Comparison of ENCODE assay signal across 26 cellular contexts in genomic region chr9:92308893-92309292, GRCh38. TPM values are rescaled to one million over a fixed set of nuclear protein-coding genes. Genes with fewer than 3 reads are reported as not detected.
DNase-seq lines count a peak whose midpoint lies in the region; ATAC-seq and TF ChIP-seq lines count a peak whose summit lies in the region.
"Had no signal": no experiment of that assay in that cellular context is flagged by ENCODE, and none has a peak within 500 bp of the region (broad histone marks: within the 10 kb centered on the region; RNA-seq: fewer than 3 reads in every experiment).

No MANE protein-coding gene starts in this region.

- no peaks in the 10 kb centered on the region for H3K27me3 Mint-ChIP-seq in activated T-cell treated with anti-CD3 and anti-CD28 coated beads, Interleukin-2, amount 50 U/mL, for 72 hours (ENCODE audit: low read depth)
- H3K27me3 Mint-ChIP-seq: activated CD4-positive, alpha-beta T cell treated with anti-CD3 and anti-CD28 coated beads for 36 hours; activated CD8-positive, alpha-beta memory T cell treated with anti-CD3 and anti-CD28 coated beads, Interleukin-2, amount 10 ng/mL, durations not matched to agents 7 days and 5 days; natural killer cell treated with Interleukin-12 subunit alpha and Interleukin-12 subunit beta and Interleukin-15 and Interleukin-18, amount 100 ng/mL, for 72 hours had no signal

- intact Hi-C loops in prostate gland (cut with DNase I) (no loop called here), aorta (cut with DNase I) (loop anchor here in 1 of 2 donors (10.0 kb wide), 1 partner anchor 64 kb away; no protein-coding TSS in a partner anchor)

- DNase-seq in activated T-cell treated with anti-CD3 and anti-CD28 coated beads, Interleukin-2, amount 50 U/mL, for 72 hours: no peak
- DNase-seq in activated T-cell treated with anti-CD3 and anti-CD28 coated beads, Interleukin-2, amount 50 U/mL, for 1 hour: no peak
- DNase-seq in cardiac fibroblast (ENCODE audit: low read depth in 2 of 2) (peak; percentile 63 to 66), prostate gland (ENCODE audit: low spot score) (peak; percentile 31), aorta (no peak), hepatic stellate cell (ENCODE audit: low spot score) (no peak)
- DNase-seq: activated CD4-positive, alpha-beta T cell treated with anti-CD3 and anti-CD28 coated beads for 36 hours; activated CD8-positive, alpha-beta memory T cell treated with anti-CD3 and anti-CD28 coated beads, Interleukin-2, amount 10 ng/mL, durations not matched to agents 7 days and 5 days; activated gamma-delta T cell treated with Interleukin-2 at 50 U/mL for 16 hours; amniotic stem cell; caudate nucleus; erythroblast; H7; left colon; NCI-H2171; PC-9; SHP77 treated with DMSO at 0.1 percent for 48 hours; stimulated activated CD4-positive, alpha-beta T cell treated with anti-CD3 and anti-CD28 coated beads, Interleukin-1b, Interleukin-23, amount 100 ng/mL, for 48 hours; stimulated activated naive CD4-positive, alpha-beta T cell had no signal

- peaks cover 13 to 45% of the 10 kb centered on the region in 2 donors for H3K36me3 Mint-ChIP-seq in activated T-cell treated with anti-CD3 and anti-CD28 coated beads, Interleukin-2, amount 50 U/mL, for 72 hours (ENCODE audit: insufficient read depth in 2 of 2)

- H3K9me3 ChIP-seq in prostate gland (no peaks in the 10 kb centered on the region), aorta (ENCODE audit: control insufficient read depth, low read length) (no peaks in the 10 kb centered on the region)
- H3K9me3 ChIP-seq: tibial nerve had no signal

- H3K4me3 ChIP-seq in cardiac fibroblast (replicated peaks in 1 of 2; ENCODE audit: low read depth in 2 of 2, low read length in 2 of 2) (no peak overlapping the region), prostate gland (no peak overlapping the region), aorta (ENCODE audit: low read length in 2 of 2) (no peak overlapping the region)
- H3K4me3 ChIP-seq: PC-9, tibial nerve had no signal

- no peak for ATAC-seq in activated T-cell treated with anti-CD3 and anti-CD28 coated beads, Interleukin-2, amount 50 U/mL, for 72 hours (replicated peaks in 1 of 2)
- ATAC-seq in HG03571 (IDR thresholded peaks at IDR 0.05; ENCODE audit: unreplicated experiment): peak; percentile 76
- no peak for ATAC-seq in GM19395 (IDR thresholded peaks at IDR 0.05; ENCODE audit: unreplicated experiment)
- ATAC-seq in aorta (ENCODE audit: low FRiP score): no peak
- ATAC-seq: activated CD4-positive, alpha-beta T cell treated with anti-CD3 and anti-CD28 coated beads for 36 hours; activated CD8-positive, alpha-beta memory T cell treated with anti-CD3 and anti-CD28 coated beads, Interleukin-2, amount 10 ng/mL, durations not matched to agents 7 days and 5 days; left colon; natural killer cell treated with Interleukin-12 subunit alpha and Interleukin-12 subunit beta and Interleukin-15 and Interleukin-18, amount 100 ng/mL, for 72 hours had no signal

- H3K4me1 Mint-ChIP-seq in activated T-cell treated with anti-CD3 and anti-CD28 coated beads, Interleukin-2, amount 50 U/mL, for 72 hours (ENCODE audit: low read depth): peaks cover 12% of the 10 kb centered on the region

- H3K36me3 ChIP-seq in prostate gland: peaks cover 9 to 13% of the 10 kb centered on the region in 2 donors
- H3K36me3 ChIP-seq in aorta (ENCODE audit: control insufficient read depth in 1 of 2, insufficient read depth in 2 of 2, low read length in 1 of 2): peaks cover 12 to 14% of the 10 kb centered on the region in 2 donors

- H3K27me3 ChIP-seq in prostate gland (replicated peaks; ENCODE audit: insufficient read depth) (no peaks in the 10 kb centered on the region), aorta (ENCODE audit: control insufficient read depth in 1 of 2, insufficient read depth in 2 of 2, low read length in 1 of 2) (no peaks in the 10 kb centered on the region)
- H3K27me3 ChIP-seq: tibial nerve had no signal

- no peak overlapping the region for H3K4me3 Mint-ChIP-seq in activated T-cell treated with anti-CD3 and anti-CD28 coated beads, Interleukin-2, amount 50 U/mL, for 72 hours
- H3K4me3 Mint-ChIP-seq: activated CD4-positive, alpha-beta T cell treated with anti-CD3 and anti-CD28 coated beads for 36 hours; activated CD8-positive, alpha-beta memory T cell treated with anti-CD3 and anti-CD28 coated beads, Interleukin-2, amount 10 ng/mL, durations not matched to agents 7 days and 5 days; CD14-positive monocyte; mesothelial cell of epicardium; natural killer cell treated with Interleukin-12 subunit alpha and Interleukin-12 subunit beta and Interleukin-15 and Interleukin-18, amount 100 ng/mL, for 72 hours had no signal

- H3K4me1 ChIP-seq in prostate gland (replicated peaks) (no peaks in the 10 kb centered on the region), aorta (ENCODE audit: control insufficient read depth in 1 of 2, insufficient read depth in 2 of 2, low read length in 2 of 2) (peaks cover 2 to 3% of the 10 kb centered on the region in 2 donors)
- H3K4me1 ChIP-seq: tibial nerve had no signal

- H3K9me3 Mint-ChIP-seq in activated T-cell treated with anti-CD3 and anti-CD28 coated beads, Interleukin-2, amount 50 U/mL, for 72 hours: no peaks in the 10 kb centered on the region
- H3K9me3 Mint-ChIP-seq: CD14-positive monocyte; mesothelial cell of epicardium; natural killer cell treated with Interleukin-12 subunit alpha and Interleukin-12 subunit beta and Interleukin-15 and Interleukin-18, amount 100 ng/mL, for 72 hours had no signal

- TF ChIP-seq CTCF in cardiac fibroblast (IDR thresholded peaks at IDR 0.05; ENCODE audit: low read depth, low read length) (no peak), prostate gland (IDR thresholded peaks at IDR 0.05) (no peak)

- H3K27ac ChIP-seq in prostate gland (no peak overlapping the region), aorta (ENCODE audit: low read depth in 1 of 2, low read length in 2 of 2) (no peak overlapping the region)
- H3K27ac ChIP-seq: parathyroid adenoma, PC-9, tibial nerve had no signal

- H3K27ac Mint-ChIP-seq in activated T-cell treated with anti-CD3 and anti-CD28 coated beads, Interleukin-2, amount 50 U/mL, for 72 hours: peak overlapping the region; percentile 55
- H3K27ac Mint-ChIP-seq: activated CD8-positive, alpha-beta memory T cell treated with anti-CD3 and anti-CD28 coated beads, Interleukin-2, amount 10 ng/mL, durations not matched to agents 7 days and 5 days; CD14-positive monocyte; mesothelial cell of epicardium had no signal

- no peak for TF ChIP-seq POLR2A in prostate gland (IDR thresholded peaks at IDR 0.05)

RNA-seq across cellular contexts. Expression of gene IARS1, which starts 15.4 kb away (rescaled TPM):
- 100 to 1,000 TPM; 324 to 356 TPM for total RNA-seq in activated T-cell treated with anti-CD3 and anti-CD28 coated beads, Interleukin-2, amount 50 U/mL, for 72 hours
- total RNA-seq in prostate gland (10 to 100 TPM; 58.3 to 89.2 TPM), aorta (10 to 100 TPM; 71.7 to 82.1 TPM)
- polyA plus RNA-seq in aorta: 10 to 100 TPM; 16.5 to 23.3 TPM

RNA-seq across cellular contexts. Expression of gene NOL8, which starts 16.3 kb away (rescaled TPM):
- total RNA-seq in activated T-cell treated with anti-CD3 and anti-CD28 coated beads, Interleukin-2, amount 50 U/mL, for 72 hours: 10 to 100 TPM; 50.7 to 56.6 TPM
- 10 to 100 TPM; 23.8 to 26.6 TPM for total RNA-seq in prostate gland
- total RNA-seq in aorta: 10 to 100 TPM; 29.7 to 43.1 TPM
- polyA plus RNA-seq in aorta: 10 to 100 TPM; 14.4 to 22.4 TPM

RNA-seq across cellular contexts. Expression of gene CENPP, which starts 16.9 kb away (rescaled TPM):
- total RNA-seq in activated T-cell treated with anti-CD3 and anti-CD28 coated beads, Interleukin-2, amount 50 U/mL, for 72 hours: 10 to 100 TPM; 25.2 to 28.2 TPM
- total RNA-seq in prostate gland (10 to 100 TPM in 1 of 2 donors, 1 to 10 TPM in 1; 1.4 to 21.5 TPM), aorta (10 to 100 TPM in 1 of 2 donors, 1 to 10 TPM in 1; 3.9 to 11.1 TPM)
- 1 to 10 TPM in 1 of 2 donors, under 1 TPM in 1; 0.50 to 4.7 TPM for polyA plus RNA-seq in aorta

Comparison
In these comparisons a context has a peak if more than half of its experiments do, and no peak if none do; other contexts are left out.
1. DNase-seq: peak in cardiac fibroblast (2 of 2) and prostate gland (single experiment); none in activated T-cell treated with anti-CD3 and anti-CD28 coated beads, Interleukin-2, amount 50 U/mL, for 72 hours (0 of 2), activated T-cell treated with anti-CD3 and anti-CD28 coated beads, Interleukin-2, amount 50 U/mL, for 1 hour (single experiment), aorta (0 of 2) and hepatic stellate cell (single experiment).